13 cellular contexts compared by ENCODE assay signal in the genomic region with DNA sequence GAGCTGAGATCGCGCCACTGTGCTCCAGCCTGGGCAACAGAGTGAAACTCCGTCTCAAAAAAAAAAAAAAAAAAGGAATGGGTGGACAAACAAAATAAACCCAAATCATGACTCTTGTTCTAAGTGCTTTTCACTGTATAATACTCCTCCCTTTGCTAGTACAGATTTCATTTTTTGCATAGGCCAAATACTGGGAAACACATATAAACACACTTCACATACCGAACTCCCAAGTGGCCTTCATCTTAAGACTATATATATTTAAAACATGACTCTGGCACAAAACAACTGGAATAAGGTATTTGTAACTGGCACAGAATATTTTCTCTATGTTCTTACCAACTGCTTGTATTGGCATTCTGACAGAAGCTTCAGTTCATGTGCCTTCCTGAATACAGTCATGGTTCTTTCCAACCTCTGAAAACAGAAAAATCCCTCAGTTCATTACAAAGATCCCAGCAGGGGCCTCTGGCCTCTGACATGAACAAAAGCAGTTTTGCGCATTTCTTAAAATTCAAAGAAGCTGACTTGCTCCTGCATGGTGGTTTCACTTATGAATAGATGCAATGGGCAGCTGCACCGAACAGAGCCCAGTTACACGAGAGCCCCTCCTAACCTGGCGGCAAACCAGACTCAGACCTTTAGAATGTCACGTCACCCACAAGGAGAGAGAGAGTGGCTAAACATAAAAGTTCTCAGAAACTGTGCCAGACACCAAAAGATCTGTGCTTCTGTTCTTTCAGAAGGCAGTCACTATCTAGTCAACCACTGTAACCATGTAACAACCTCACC. TPM values are rescaled to one million over a fixed set of nuclear protein-coding genes. Genes with fewer than 3 reads are reported as not detected.
A peak's percentile ranks its signal among the peaks of the same experiment; 100 is the strongest.
DNase-seq lines count a peak whose midpoint lies in the region; ATAC-seq, FAIRE-seq and TF ChIP-seq lines count a peak whose summit lies in the region.
"Had no signal": no experiment of that assay in that cellular context is flagged by ENCODE, and none has a peak within 500 bp of the region (broad histone marks: within the 10 kb centered on the region; RNA-seq: fewer than 3 reads in every experiment).

No MANE protein-coding gene starts in this region.

- no peaks in the 10 kb centered on the region for H3K4me1 ChIP-seq in Panc1 (ENCODE audit: control insufficient read depth, insufficient read depth, low read length)
- H3K4me1 ChIP-seq in astrocyte (ENCODE audit: insufficient read depth, low read length): peaks cover 22% of the 10 kb centered on the region
- peaks cover 14% of the 10 kb centered on the region for H3K4me1 ChIP-seq in mesenchymal stem cell (ENCODE audit: control insufficient read depth, insufficient read depth, low read depth, low read length)
- H3K4me1 ChIP-seq in effector memory CD4-positive, alpha-beta T cell (ENCODE audit: control insufficient read depth, insufficient read depth, low read length, poor library complexity, severe bottlenecking): no peaks in the 10 kb centered on the region
- H3K4me1 ChIP-seq in foreskin keratinocyte: no peaks in the 10 kb centered on the region
- H3K4me1 ChIP-seq: BLaER1, vagina had no signal

- H3K9ac ChIP-seq in astrocyte (ENCODE audit: low read length) (peak overlapping the region; percentile 41), mesenchymal stem cell (ENCODE audit: low read length) (no peak overlapping the region)
- H3K9ac ChIP-seq: BLaER1 had no signal

- TSS peak; percentile 43 for BruUV-seq in Panc1 (replicated peaks; lab: Mats Ljungman, UMichigan)

- H3K36me3 ChIP-seq in Panc1 (ENCODE audit: control insufficient read depth, insufficient read depth, low read length) (peaks cover 21% of the 10 kb centered on the region), astrocyte (ENCODE audit: insufficient read depth, low read length) (peaks cover 52% of the 10 kb centered on the region), mesenchymal stem cell (ENCODE audit: control insufficient read depth in 1 of 2, insufficient read depth in 2 of 2, low read depth in 1 of 2, low read length in 2 of 2) (peaks cover 46 to 88% of the 10 kb centered on the region in 2 experiments)
- H3K36me3 ChIP-seq in effector memory CD4-positive, alpha-beta T cell (ENCODE audit: control insufficient read depth, insufficient read depth, low read length): peaks cover 65% of the 10 kb centered on the region

- H2BK5ac ChIP-seq in mesenchymal stem cell (ENCODE audit: low read depth, low read length, poor library complexity, severe bottlenecking): no peak overlapping the region

- in situ Hi-C loops in Panc1 (cut with HindIII; ENCODE audit: low pct_unique_long_range_greater_than_20kb, low sequenced_read_pairs): no loop called here

- intact Hi-C loops in Panc1 (cut with micrococcal nuclease; ENCODE audit: unreplicated experiment): loop anchor here (2.0 kb wide), 1 partner anchor 17 kb away; no protein-coding TSS in a partner anchor

- H4K91ac ChIP-seq in mesenchymal stem cell (ENCODE audit: low read length): no peak overlapping the region

- no peak overlapping the region for H3K4ac ChIP-seq in mesenchymal stem cell (ENCODE audit: low read depth in 1 of 2, low read length in 2 of 2)

- no peak overlapping the region for H3K4me3 Mint-ChIP-seq in astrocyte (ENCODE audit: unreplicated experiment)

- H3K27ac ChIP-seq in Panc1 (ENCODE audit: low read length) (no peak overlapping the region), astrocyte (ENCODE audit: low read depth, low read length) (peak overlapping the region; percentile 72), mesenchymal stem cell (ENCODE audit: low read length, poor library complexity, severe bottlenecking) (peak overlapping the region; percentile 74), foreskin keratinocyte (no peak overlapping the region)
- no peak overlapping the region for H3K27ac ChIP-seq in effector memory CD4-positive, alpha-beta T cell (ENCODE audit: insufficient read depth, low read length, poor library complexity, severe bottlenecking)
- H3K27ac ChIP-seq: BLaER1, vagina had no signal

- H4K20me1 ChIP-seq in astrocyte (ENCODE audit: insufficient read depth, low read length): peaks cover 7% of the 10 kb centered on the region

- ATAC-seq in Panc1 (no peak), foreskin keratinocyte (no peak)
- ATAC-seq: right cardiac atrium had no signal

- H3K9me3 Mint-ChIP-seq in astrocyte (ENCODE audit: unreplicated experiment): no peaks in the 10 kb centered on the region

- no peak overlapping the region for H3K18ac ChIP-seq in mesenchymal stem cell (ENCODE audit: low read depth in 1 of 2, low read length in 2 of 2)

- no peak overlapping the region for H3K14ac ChIP-seq in mesenchymal stem cell (ENCODE audit: low read length in 2 of 2)

- H4K8ac ChIP-seq in mesenchymal stem cell (ENCODE audit: low read length): no peak overlapping the region

- no peaks in the 10 kb centered on the region for H3K9me3 ChIP-seq in Panc1 (ENCODE audit: control insufficient read depth, insufficient read depth, low read depth, low read length)
- no peaks in the 10 kb centered on the region for H3K9me3 ChIP-seq in astrocyte (ENCODE audit: insufficient read depth, low read depth, low read length)
- no peaks in the 10 kb centered on the region for H3K9me3 ChIP-seq in mesenchymal stem cell (ENCODE audit: control insufficient read depth, low read length)
- H3K9me3 ChIP-seq in effector memory CD4-positive, alpha-beta T cell (ENCODE audit: control insufficient read depth, low read length): no peaks in the 10 kb centered on the region
- H3K9me3 ChIP-seq: BLaER1, vagina had no signal

- H2BK15ac ChIP-seq in mesenchymal stem cell (ENCODE audit: low read depth, poor library complexity, severe bottlenecking): no peak overlapping the region

- H3K4me1 Mint-ChIP-seq in astrocyte (ENCODE audit: low read depth, unreplicated experiment): peaks cover 13% of the 10 kb centered on the region

- H3K27me3 Mint-ChIP-seq in astrocyte (ENCODE audit: low read depth, unreplicated experiment): no peaks in the 10 kb centered on the region

- no peak overlapping the region for H2BK12ac ChIP-seq in mesenchymal stem cell (ENCODE audit: low read length in 2 of 2)

- H3K23ac ChIP-seq in mesenchymal stem cell (ENCODE audit: low read length in 2 of 2): no peak overlapping the region

- DNase-seq in A172 (ENCODE audit: low spot score) (peak; percentile 47), Panc1 (ENCODE audit: low read depth, low spot score) (no peak), astrocyte (ENCODE audit: low read depth) (peak; percentile 82), mesenchymal stem cell (no peak), EL (no peak), foreskin keratinocyte (no peak), NCI-H510A (lab: John Stamatoyannopoulos, UW) (no peak)
- no peak for DNase-seq in effector memory CD4-positive, alpha-beta T cell
- DNase-seq: HCEC 1CT, islet precursor cell, right cardiac atrium had no signal

- CTCF ChIA-PET in Panc1 (lab: Charles Lee): no interaction called here

- H3K79me1 ChIP-seq in mesenchymal stem cell (replicated peaks; ENCODE audit: low read length, poor library complexity, severe bottlenecking): peaks cover 10% of the 10 kb centered on the region

- TF ChIP-seq CTCF in Panc1 (IDR thresholded peaks at IDR 0.05) (no peak), astrocyte (IDR thresholded peaks at IDR 0.05; ENCODE audit: insufficient read depth, low read depth, low read length) (no peak), foreskin keratinocyte (conservative IDR thresholded peaks at IDR 0.05) (no peak)

- H2AFZ ChIP-seq in astrocyte (ENCODE audit: low read depth, low read length): no peak overlapping the region
- no peak overlapping the region for H2AFZ ChIP-seq in mesenchymal stem cell (ENCODE audit: low read depth, low read length)

- H3K27me3 ChIP-seq in Panc1 (ENCODE audit: control insufficient read depth, insufficient read depth, low read length) (no peaks in the 10 kb centered on the region), astrocyte (ENCODE audit: insufficient read depth, low read length) (no peaks in the 10 kb centered on the region), mesenchymal stem cell (ENCODE audit: control insufficient read depth in 1 of 2, insufficient read depth in 1 of 2, low read length in 2 of 2) (no peaks in the 10 kb centered on the region), foreskin keratinocyte (no peaks in the 10 kb centered on the region)
- H3K27me3 ChIP-seq in effector memory CD4-positive, alpha-beta T cell (replicated peaks; ENCODE audit: control insufficient read depth, insufficient read depth, low read length, poor library complexity, severe bottlenecking): no peaks in the 10 kb centered on the region
- H3K27me3 ChIP-seq: BLaER1, vagina had no signal

- H3K4me2 ChIP-seq in astrocyte (ENCODE audit: low read length) (peak overlapping the region; percentile 18), mesenchymal stem cell (ENCODE audit: low read length, poor library complexity, severe bottlenecking) (peak overlapping the region; percentile 45)
- H3K4me2 ChIP-seq: BLaER1 had no signal

- peaks cover 22% of the 10 kb centered on the region for H3K36me3 Mint-ChIP-seq in astrocyte (ENCODE audit: low read depth, unreplicated experiment)

- no peak overlapping the region for H2AK5ac ChIP-seq in mesenchymal stem cell (ENCODE audit: low read length, severe bottlenecking)

- H2BK120ac ChIP-seq in mesenchymal stem cell (ENCODE audit: low read depth, low read length): no peak overlapping the region

- peak overlapping the region; percentile 62 for H3K27ac Mint-ChIP-seq in astrocyte (ENCODE audit: unreplicated experiment)

- no peak overlapping the region for H3K4me3 ChIP-seq in Panc1 (ENCODE audit: low read depth in 2 of 2, low read length in 2 of 2)
- H3K4me3 ChIP-seq in astrocyte (ENCODE audit: insufficient read depth, low read depth, low read length): no peak overlapping the region
- H3K4me3 ChIP-seq in mesenchymal stem cell (ENCODE audit: insufficient read depth in 1 of 2, low read depth in 1 of 2, low read length in 2 of 2): no peak overlapping the region
- H3K4me3 ChIP-seq in effector memory CD4-positive, alpha-beta T cell (ENCODE audit: insufficient read depth, low read depth, low read length, poor library complexity, severe bottlenecking): no peak overlapping the region
- H3K4me3 ChIP-seq: BLaER1, vagina had no signal

- 98% methylated on average over 9 of the region's 9 CpGs for WGBS in mesenchymal stem cell

- no peaks in the 10 kb centered on the region for H3K79me2 ChIP-seq in astrocyte (ENCODE audit: insufficient read depth, low read length)

- FAIRE-seq in astrocyte (lab: Jason Lieb, UNC): peak; percentile 34

- POLR2A ChIA-PET in Panc1 (lab: Charles Lee): no interaction called here

RNA-seq across cellular contexts. Expression of gene COPRS, which starts 19.1 kb away (rescaled TPM):
- total RNA-seq in A172 (2014; rRNA removed; shearing (Covaris generic)): 416 and 441 TPM in 2 replicates
- total RNA-seq in Panc1 (2021; ENCODE audit: unreplicated experiment) (152 TPM), astrocyte (27.6 and 27.8 TPM in 2 replicates), foreskin keratinocyte (53.9 and 55.7 TPM in 2 replicates)
- polyA plus RNA-seq in Panc1 (2012; ENCODE audit: insufficient read length): 122 TPM
- 51.7 TPM for polyA plus RNA-seq in mesenchymal stem cell (2013, experiment 1 of 2)
- polyA plus RNA-seq in mesenchymal stem cell (2013, experiment 2 of 2): 50.7 TPM
- 71.6 and 75.1 TPM in 2 replicates for polyA plus RNA-seq in foreskin keratinocyte

RNA-seq across cellular contexts. Expression of gene UTP6, which starts 23.4 kb away (rescaled TPM):
- 116 and 122 TPM in 2 replicates for total RNA-seq in A172 (2014; rRNA removed; shearing (Covaris generic))
- total RNA-seq in Panc1 (2021; ENCODE audit: unreplicated experiment) (131 TPM), astrocyte (101 and 106 TPM in 2 replicates), foreskin keratinocyte (56.2 and 56.6 TPM in 2 replicates)
- 65.1 TPM for polyA plus RNA-seq in Panc1 (2012; ENCODE audit: insufficient read length)
- polyA plus RNA-seq in mesenchymal stem cell (2013, experiment 1 of 2): 40.7 TPM
- 40.1 TPM for polyA plus RNA-seq in mesenchymal stem cell (2013, experiment 2 of 2)
- 67.3 and 71.4 TPM in 2 replicates for polyA plus RNA-seq in foreskin keratinocyte

RNA-seq across cellular contexts. Expression of gene SUZ12, which starts 58.7 kb away (rescaled TPM):
- total RNA-seq in A172 (2014; rRNA removed; shearing (Covaris generic)): 47.5 and 52.4 TPM in 2 replicates
- total RNA-seq in Panc1 (2021; ENCODE audit: unreplicated experiment) (68.3 TPM), astrocyte (16.6 and 18.7 TPM in 2 replicates), foreskin keratinocyte (29.9 and 34.7 TPM in 2 replicates)
- 20.1 TPM for polyA plus RNA-seq in Panc1 (2012; ENCODE audit: insufficient read length)
- polyA plus RNA-seq in mesenchymal stem cell (2013, experiment 1 of 2): 24.1 TPM
- polyA plus RNA-seq in mesenchymal stem cell (2013, experiment 2 of 2): 24.9 TPM
- polyA plus RNA-seq in foreskin keratinocyte: 6.5 and 8.8 TPM in 2 replicates

Comparison
In these comparisons a context has a peak if more than half of its experiments do, and no peak if none do; other contexts are left out.
1. DNase-seq: peak in A172 (single experiment) and astrocyte (single experiment); none in Panc1 (single experiment), mesenchymal stem cell (single experiment), effector memory CD4-positive, alpha-beta T cell (0 of 3), EL (single experiment), foreskin keratinocyte (0 of 2) and NCI-H510A (single experiment).
2. H3K27ac ChIP-seq: peak in astrocyte (single experiment) and mesenchymal stem cell (single experiment); none in Panc1 (single experiment), effector memory CD4-positive, alpha-beta T cell (single experiment) and foreskin keratinocyte (single experiment).